26 cellular contexts compared by ENCODE assay signal in the genomic region with DNA sequence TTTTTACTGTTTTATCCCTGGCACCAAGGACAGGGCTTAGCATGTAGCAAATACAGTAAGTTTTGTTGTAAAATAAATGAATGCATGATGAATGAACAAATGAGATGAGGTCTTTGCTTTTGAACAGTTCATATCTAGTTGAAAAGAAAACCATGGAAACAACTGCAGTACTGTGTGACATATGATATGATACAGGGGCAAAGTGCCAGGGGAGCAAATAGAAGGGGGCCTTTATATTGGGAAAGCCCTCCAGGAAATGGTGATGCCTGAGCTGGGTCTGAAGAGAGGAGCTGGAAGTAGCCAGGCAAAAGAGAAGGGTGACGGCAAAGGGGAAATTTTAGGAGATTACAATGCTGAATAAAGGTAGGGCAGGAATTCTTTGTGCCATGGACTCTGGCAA.
DNase-seq lines count a peak whose midpoint lies in the region.
"Had no signal": no experiment of that assay in that cellular context is flagged by ENCODE, and none has a peak within 500 bp of the region (broad histone marks: within the 10 kb centered on the region; RNA-seq: fewer than 3 reads in every experiment).

No MANE protein-coding gene starts in this region.

- H3K9ac ChIP-seq in trophoblast cell (ENCODE audit: low read length) = no peak overlapping the region
- H3K9ac ChIP-seq: BLaER1 treated with 17β-estradiol and CSF1 and Interleukin-3, amounts not matched to agents 10 nM and 100 nM had no signal

- H3K4me1 ChIP-seq in trophoblast cell (ENCODE audit: control insufficient read depth in 1 of 2, insufficient read depth in 2 of 2, low read length in 2 of 2) = peaks cover 0 to 9% of the 10 kb centered on the region in 2 experiments
- H3K4me1 ChIP-seq: BLaER1 treated with 17β-estradiol and CSF1 and Interleukin-3, amounts not matched to agents 10 nM and 100 nM; sigmoid colon had no signal

- H4K12ac ChIP-seq in trophoblast cell (ENCODE audit: low read depth, low read length) = no peak overlapping the region

- no peak overlapping the region for H2AFZ ChIP-seq in trophoblast cell (ENCODE audit: insufficient read depth, low read length, poor library complexity)

- H3K27me3 ChIP-seq in trophoblast cell (ENCODE audit: insufficient read depth, low read length) = no peaks in the 10 kb centered on the region
- H3K27me3 ChIP-seq: BLaER1 treated with 17β-estradiol and CSF1 and Interleukin-3, amounts not matched to agents 10 nM and 100 nM; breast epithelium; sigmoid colon; tibial nerve had no signal

- peak; percentile 31 for DNase-seq in COR-L47 (lab: John Stamatoyannopoulos, UW)
- peak; percentile 61 for DNase-seq in NCI-H1105 (lab: John Stamatoyannopoulos, UW)
- peak; percentile 91 for DNase-seq in NCI-H69 (lab: John Stamatoyannopoulos, UW)
- peak; percentile 65 for DNase-seq in epidermal melanocyte (ENCODE audit: insufficient read length, low spot score)
- no peak for DNase-seq in NCI-H2227 (lab: John Stamatoyannopoulos, UW; ENCODE audit: unreplicated experiment)
- no peak for DNase-seq in NCI-H1048 (lab: John Stamatoyannopoulos, UW)
- no peak for DNase-seq in trophoblast cell
- DNase-seq: activated CD4-positive, alpha-beta memory T cell treated with anti-CD3 and anti-CD28 coated beads, Interleukin-2, amount 10 ng/mL, durations not matched to agents 7 days and 5 days; activated CD8-positive, alpha-beta memory T cell treated with anti-CD3 and anti-CD28 coated beads, Interleukin-2, amount 50 U/mL, for 4 hours; activated naive CD4-positive, alpha-beta T cell treated with anti-CD3 and anti-CD28 coated beads for 36 hours; amniotic stem cell; Caco-2; GOT3; HFFc6; immature natural killer cell; left cardiac atrium; naive thymus-derived CD8-positive, alpha-beta T cell; NCI-H524; Right ventricle myocardium superior; sigmoid colon; stimulated activated CD4-positive, alpha-beta T cell treated with anti-CD3 and anti-CD28 coated beads, Interleukin-4, amount 100 ng/mL, for 1 hour had no signal

- H3K4me3 ChIP-seq in trophoblast cell (ENCODE audit: low read depth, low read length) = no peak overlapping the region
- H3K4me3 ChIP-seq: BLaER1 treated with 17β-estradiol and CSF1 and Interleukin-3, amounts not matched to agents 10 nM and 100 nM; breast epithelium; GM12878; sigmoid colon; tibial nerve had no signal

- peaks cover 1% of the 10 kb centered on the region for H3K79me1 ChIP-seq in trophoblast cell (ENCODE audit: low read length)

- H2AK5ac ChIP-seq in trophoblast cell (ENCODE audit: low read length) = no peak overlapping the region

- H4K91ac ChIP-seq in trophoblast cell (ENCODE audit: low read depth, low read length) = no peak overlapping the region

- H3K9me3 ChIP-seq in trophoblast cell (ENCODE audit: insufficient read depth, low read depth, low read length) = no peaks in the 10 kb centered on the region
- H3K9me3 ChIP-seq: BLaER1 treated with 17β-estradiol and CSF1 and Interleukin-3, amounts not matched to agents 10 nM and 100 nM; breast epithelium; Caco-2; sigmoid colon; tibial nerve had no signal

- no peak overlapping the region for H3K14ac ChIP-seq in trophoblast cell (ENCODE audit: low read length)

- no peak overlapping the region for H2BK120ac ChIP-seq in trophoblast cell (ENCODE audit: insufficient read depth, low read length, poor library complexity)

- H3K4ac ChIP-seq in trophoblast cell (ENCODE audit: low read depth, low read length) = no peak overlapping the region

- no peak overlapping the region for H3K4me2 ChIP-seq in trophoblast cell (ENCODE audit: low read length)
- H3K4me2 ChIP-seq: BLaER1 treated with 17β-estradiol and CSF1 and Interleukin-3, amounts not matched to agents 10 nM and 100 nM had no signal

- no peak overlapping the region for H3K18ac ChIP-seq in trophoblast cell (ENCODE audit: low read length)

- no peak overlapping the region for H2BK5ac ChIP-seq in trophoblast cell (ENCODE audit: low read depth, low read length, poor library complexity)

- H3K36me3 ChIP-seq in trophoblast cell (ENCODE audit: control insufficient read depth in 1 of 2, insufficient read depth in 2 of 2, low read length in 2 of 2) = peaks cover 3 to 5% of the 10 kb centered on the region in 2 experiments
- H3K36me3 ChIP-seq: breast epithelium had no signal

- no peak overlapping the region for H4K8ac ChIP-seq in trophoblast cell (ENCODE audit: low read depth, low read length)

- no peaks in the 10 kb centered on the region for H3K79me2 ChIP-seq in trophoblast cell (ENCODE audit: control insufficient read depth, insufficient read depth, low read length, poor library complexity)

- no CpG with 5 or more reads among the region's 1 CpG for WGBS in trophoblast cell (ENCODE audit: extremely low coverage, insufficient coverage, insufficient read length)

- H3K23ac ChIP-seq in trophoblast cell (ENCODE audit: low read length) = no peak overlapping the region

- no peak overlapping the region for H3K27ac ChIP-seq in trophoblast cell (ENCODE audit: low read depth, low read length)
- H3K27ac ChIP-seq: BLaER1 treated with 17β-estradiol and CSF1 and Interleukin-3, amounts not matched to agents 10 nM and 100 nM; breast epithelium; epithelial cell of prostate; sigmoid colon; tibial nerve had no signal

- H2BK12ac ChIP-seq in trophoblast cell (ENCODE audit: low read length) = no peak overlapping the region

Comparison
In these comparisons a context has a peak if more than half of its experiments do, and no peak if none do; other contexts are left out.
1. DNase-seq: peak in COR-L47 (single experiment), NCI-H1105 (single experiment), NCI-H69 (single experiment) and epidermal melanocyte (single experiment); none in NCI-H2227 (single experiment), NCI-H1048 (single experiment) and trophoblast cell (0 of 2).